In genomic region chr6:48706310-48706709, GRCh38 we compare ENCODE assay signal across 7 cellular contexts.
"Had no signal": no experiment of that assay in that cellular context is flagged by ENCODE, and none has a peak within 500 bp of the region (broad histone marks: within the 10 kb centered on the region; RNA-seq: fewer than 3 reads in every experiment).

No MANE protein-coding gene starts in this region.

- DNase-seq: IMR-90, KBM-7, KG1 had no signal

- H3K27me3 Mint-ChIP-seq: IgD-negative memory B cell had no signal

- H3K4me3 ChIP-seq: K562 had no signal

- ATAC-seq: HepG2, K562 had no signal

- H3K4me3 Mint-ChIP-seq: IgD-negative memory B cell had no signal

- H3K4me1 Mint-ChIP-seq: IgD-negative memory B cell had no signal

- H3K27ac ChIP-seq: HL-60 had no signal

- H3K27ac Mint-ChIP-seq: IgD-negative memory B cell had no signal
